27 cellular contexts compared by ENCODE assay signal in the genomic region with DNA sequence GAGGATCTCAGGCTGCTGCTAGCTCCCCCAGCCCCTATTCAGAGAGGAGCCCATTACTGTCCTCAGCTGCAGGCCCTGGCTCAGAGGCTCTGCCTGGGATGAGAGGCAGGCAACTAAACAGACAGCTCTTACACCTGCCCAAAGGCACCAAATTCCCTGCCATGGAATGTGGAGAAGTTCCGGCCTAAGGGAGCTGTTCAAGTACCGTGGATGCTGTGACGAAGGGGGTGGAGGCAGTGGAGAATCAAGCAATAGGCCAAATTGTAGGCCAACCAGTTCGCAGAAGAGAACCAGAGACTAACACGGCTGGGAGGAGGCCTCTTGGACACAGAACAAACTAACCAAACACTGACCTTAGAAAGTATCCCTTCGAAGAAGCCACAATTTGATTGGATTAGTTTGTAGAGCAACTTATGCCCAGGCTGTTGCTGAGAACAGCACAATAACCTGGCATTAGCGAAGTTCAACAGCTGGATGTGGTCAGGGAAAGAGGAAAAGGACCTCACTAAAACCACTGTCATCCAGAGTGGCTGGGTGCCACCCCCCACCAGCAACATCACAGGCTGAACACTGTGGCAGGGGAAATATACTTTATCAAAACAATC. TPM values are rescaled to one million over a fixed set of nuclear protein-coding genes. Genes with fewer than 3 reads are reported as not detected.
A peak's percentile ranks its signal among the peaks of the same experiment; 100 is the strongest.
DNase-seq lines count a peak whose midpoint lies in the region; ATAC-seq and TF ChIP-seq lines count a peak whose summit lies in the region.
"Had no signal": no experiment of that assay in that cellular context is flagged by ENCODE, and none has a peak within 500 bp of the region (broad histone marks: within the 10 kb centered on the region; RNA-seq: fewer than 3 reads in every experiment).

No MANE protein-coding gene starts in this region.

- no peak overlapping the region for H2AFZ ChIP-seq in smooth muscle cell (ENCODE audit: low read depth)

- no peaks in the 10 kb centered on the region for H3F3A ChIP-seq in smooth muscle cell (ENCODE audit: low read depth)

- H3K4me2 ChIP-seq in smooth muscle cell = no peak overlapping the region

- intact Hi-C loops in cardiac septum (cut with DNase I) = no loop called here
- intact Hi-C loops in heart right ventricle (cut with DNase I) = loop anchor here in 1 of 10 donors (5.0 kb wide), 1 partner anchor 39 kb away; the partner anchor contains the start of genes CEP104 and DFFB

- H3K79me2 ChIP-seq in smooth muscle cell (ENCODE audit: low read depth) = peaks cover 68% of the 10 kb centered on the region

- TF ChIP-seq CTCF in heart right ventricle (IDR thresholded peaks at IDR 0.05) (no peak), gastroesophageal sphincter (IDR thresholded peaks at IDR 0.05) (no peak), nephron (IDR thresholded peaks at IDR 0.05; ENCODE audit: unreplicated experiment in 3 of 3) (no peak), smooth muscle cell (IDR thresholded peaks at IDR 0.05; ENCODE audit: borderline replicate concordance, insufficient read depth, poor library complexity, severe bottlenecking) (no peak)

- H3K27ac Mint-ChIP-seq in nephron = no peak overlapping the region
- H3K27ac Mint-ChIP-seq: activated B cell treated with CpG ODN at 0.5 μM for 24 hours had no signal

- no peak overlapping the region for H3K9ac ChIP-seq in smooth muscle cell (ENCODE audit: low read depth)

- no peak for TF ChIP-seq EP300 in gastroesophageal sphincter (IDR thresholded peaks at IDR 0.05)

- H3K9me3 ChIP-seq in heart right ventricle = peaks cover 0 to 24% (median 13%) of the 10 kb centered on the region in 11 donors
- H3K9me3 ChIP-seq in gastroesophageal sphincter = peaks cover 0 to 15% (median 0%) of the 10 kb centered on the region in 3 donors
- H3K9me3 ChIP-seq in smooth muscle cell (replicated peaks; ENCODE audit: low read depth) = no peaks in the 10 kb centered on the region
- H3K9me3 ChIP-seq: mucosa of descending colon, SJSA1 had no signal

- no peak for TF ChIP-seq POLR2A in gastroesophageal sphincter (IDR thresholded peaks at IDR 0.05)

- H4K20me1 ChIP-seq in smooth muscle cell (ENCODE audit: low read depth) = peaks cover 59% of the 10 kb centered on the region

- H3K36me3 ChIP-seq in heart right ventricle (peaks cover 0 to 24% (median under 1%) of the 10 kb centered on the region in 9 donors), gastroesophageal sphincter (peaks cover 0 to 2% of the 10 kb centered on the region in 2 donors), smooth muscle cell (ENCODE audit: low read depth) (no peaks in the 10 kb centered on the region)
- H3K36me3 ChIP-seq: transverse colon had no signal

- no peak overlapping the region for H3K4me3 ChIP-seq in heart right ventricle
- no peak overlapping the region for H3K4me3 ChIP-seq in gastroesophageal sphincter
- H3K4me3 ChIP-seq in smooth muscle cell = no peak overlapping the region
- H3K4me3 ChIP-seq: esophagus squamous epithelium, lung, mucosa of descending colon, right atrium auricular region, SJSA1, transverse colon had no signal

- H3K27ac ChIP-seq in heart right ventricle = no peak overlapping the region
- H3K27ac ChIP-seq in gastroesophageal sphincter = peak overlapping the region in 3 of 4 donors; percentile 61 to 79 (median 71)
- H3K27ac ChIP-seq in smooth muscle cell (ENCODE audit: low read depth) = no peak overlapping the region
- H3K27ac ChIP-seq: right atrium auricular region, SJSA1 had no signal

- 91 to 94% methylated on average over 7 of the region's 7 CpGs for WGBS in heart right ventricle, 2 donors
- WGBS in gastroesophageal sphincter (ENCODE audit: low coverage in 1 of 2), 2 donors = 90 to 100% methylated on average over 2 to 6 of the region's 7 CpGs
- 89% methylated on average over 7 of the region's 7 CpGs for WGBS in smooth muscle cell (ENCODE audit: low lambda C conversion rate)

- ATAC-seq in heart right ventricle (no peak), gastroesophageal sphincter (no peak), HG02623 (IDR thresholded peaks at IDR 0.05; ENCODE audit: unreplicated experiment) (no peak)
- ATAC-seq: mucosa of descending colon had no signal

- H3K9me3 Mint-ChIP-seq in nephron = peaks cover 16% of the 10 kb centered on the region

- H3K4me1 ChIP-seq in heart right ventricle (peaks cover 0 to 27% (median 16%) of the 10 kb centered on the region in 9 donors), gastroesophageal sphincter (peaks cover 0 to 52% (median 11%) of the 10 kb centered on the region in 3 donors), smooth muscle cell (ENCODE audit: low read depth) (peaks cover 6% of the 10 kb centered on the region)

- H3K27me3 Mint-ChIP-seq in nephron (ENCODE audit: low read depth) = no peaks in the 10 kb centered on the region
- H3K27me3 Mint-ChIP-seq: activated B cell treated with CpG ODN at 0.5 μM for 24 hours had no signal

- H3K36me3 Mint-ChIP-seq in nephron (ENCODE audit: low read depth) = peaks cover 47% of the 10 kb centered on the region

- H3K27me3 ChIP-seq in heart right ventricle (no peaks in the 10 kb centered on the region), gastroesophageal sphincter (no peaks in the 10 kb centered on the region), smooth muscle cell (ENCODE audit: low read depth) (no peaks in the 10 kb centered on the region)
- H3K27me3 ChIP-seq: esophagus squamous epithelium, right atrium auricular region, SJSA1, transverse colon had no signal

- H3K4me3 Mint-ChIP-seq in nephron = peak overlapping the region; percentile 10 to 57 (median 39)
- H3K4me3 Mint-ChIP-seq: activated B cell treated with CpG ODN at 0.5 μM for 24 hours, CD14-positive monocyte had no signal

- peaks cover 11% of the 10 kb centered on the region for H3K4me1 Mint-ChIP-seq in nephron

- DNase-seq in cardiac septum (ENCODE audit: low spot score) (peak; percentile 36), heart right ventricle (no peak), midbrain (lab: John Stamatoyannopoulos, UW) (no peak), smooth muscle cell (lab: John Stamatoyannopoulos, UW; ENCODE audit: unreplicated experiment) (no peak), NCI-H748 treated with DMSO at 0.1 percent for 48 hours (lab: John Stamatoyannopoulos, UW) (no peak)
- DNase-seq: activated B cell treated with CpG ODN at 0.5 μM for 24 hours; activated naive CD4-positive, alpha-beta T cell treated with Interleukin-2 at 50 U/mL for 16 hours; activated T-cell treated with anti-CD3 and anti-CD28 coated beads, Interleukin-2, amount 50 U/mL, for 48 hours; Calu3; cerebellar nuclear complex; DMS79; esophagus squamous epithelium; GDM1; HCEC 1CT; NCI-H1092; NCI-H1694; NCI-H446 treated with DMSO at 0.1 percent for 48 hours; stimulated activated CD4-positive, alpha-beta T cell treated with anti-CD3 and anti-CD28 coated beads, Interleukin-4, amount 100 ng/mL, for 1 hour; transverse colon had no signal

RNA-seq across cellular contexts. Expression of gene C1orf174, which starts 3.6 kb away (rescaled TPM):
- 11.5 TPM for total RNA-seq in cardiac septum
- 10 to 100 TPM in 5 of 10 donors, 1 to 10 TPM in 5; 7.5 to 13.4 (median 10.5) TPM for total RNA-seq in heart right ventricle
- polyA plus RNA-seq in heart right ventricle = 10 to 100 TPM; 10.7 to 12.1 TPM
- total RNA-seq in gastroesophageal sphincter = 10 to 100 TPM; 16.4 to 35.3 (median 26.7) TPM
- total RNA-seq in smooth muscle cell = 26.0 and 34.6 TPM in 2 replicates
- polyA plus RNA-seq in smooth muscle cell = 29.3 and 32.5 TPM in 2 replicates

RNA-seq across cellular contexts. Expression of gene DFFB, which starts 39.2 kb away (rescaled TPM):
- total RNA-seq in cardiac septum (2.9 TPM), heart right ventricle (1 to 10 TPM; 1.2 to 4.1 (median 2.3) TPM), gastroesophageal sphincter (10 to 100 TPM in 1 of 4 donors, 1 to 10 TPM in 3; 1.9 to 14.6 (median 7.7) TPM), smooth muscle cell (3.3 and 15.6 TPM in 2 replicates)
- polyA plus RNA-seq in heart right ventricle (1 to 10 TPM; 1.5 to 7.9 TPM), smooth muscle cell (4.5 and 5.7 TPM in 2 replicates)

RNA-seq across cellular contexts. Expression of gene CEP104, which starts 39.5 kb away (rescaled TPM):
- total RNA-seq in cardiac septum (32.0 TPM), heart right ventricle (10 to 100 TPM; 20.6 to 42.9 (median 29.0) TPM), gastroesophageal sphincter (10 to 100 TPM; 29.3 to 78.2 (median 41.8) TPM), smooth muscle cell (12.6 and 16.8 TPM in 2 replicates)
- polyA plus RNA-seq in heart right ventricle (1 to 10 TPM; 4.9 to 7.8 TPM), smooth muscle cell (25.4 and 30.9 TPM in 2 replicates)

Comparison
In these comparisons a context has a peak if more than half of its experiments do, and no peak if none do; other contexts are left out.
1. H3K27ac ChIP-seq: peak in gastroesophageal sphincter (3 of 4); none in heart right ventricle (0 of 10) and smooth muscle cell (single experiment).